Comparison of ENCODE assay signal across 12 cellular contexts in the genomic region with DNA sequence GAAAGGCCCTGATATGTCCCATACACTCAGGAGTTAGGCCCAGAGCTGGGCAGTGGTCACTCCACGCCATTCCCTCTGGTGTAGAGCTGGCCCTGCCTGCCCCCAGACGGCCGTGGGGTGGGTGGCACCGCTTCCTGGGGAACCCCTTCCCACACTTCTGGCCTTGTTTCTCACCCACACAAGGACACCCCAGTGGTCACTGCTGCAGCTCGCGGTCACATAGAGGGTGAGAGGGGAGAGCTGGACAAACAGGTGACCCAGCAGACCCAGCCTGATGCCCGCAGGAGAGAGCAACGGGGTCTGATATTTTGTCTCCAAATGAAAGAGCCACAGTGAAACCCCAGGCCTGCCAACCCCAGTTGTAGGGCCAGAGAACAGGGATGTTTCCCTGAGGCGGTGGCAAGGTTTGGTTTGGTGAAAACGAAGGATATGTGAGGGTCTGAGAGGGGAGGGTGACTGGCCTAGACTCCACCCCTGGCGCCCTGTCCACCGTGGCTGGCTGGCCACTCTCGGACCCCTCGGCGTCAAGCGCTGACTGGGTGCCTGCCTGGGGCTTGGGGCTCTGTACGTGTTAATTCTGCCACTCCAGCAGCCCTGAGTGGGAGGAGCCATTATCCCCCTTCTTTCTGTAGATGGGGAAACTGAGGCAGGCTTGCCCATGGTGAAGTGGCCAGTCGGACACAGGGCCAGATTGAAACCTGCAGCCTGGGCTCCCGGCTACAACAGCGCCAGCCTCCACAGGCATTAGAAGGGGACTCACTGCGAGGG.
DNase-seq lines count a peak whose midpoint lies in the region; ATAC-seq, FAIRE-seq and TF ChIP-seq lines count a peak whose summit lies in the region.
"Had no signal": no experiment of that assay in that cellular context is flagged by ENCODE, and none has a peak within 500 bp of the region (broad histone marks: within the 10 kb centered on the region; RNA-seq: fewer than 3 reads in every experiment).

No MANE protein-coding gene starts in this region.

- FAIRE-seq in HepG2 (lab: Jason Lieb, UNC) = no peak
- FAIRE-seq in endothelial cell of umbilical vein (lab: Jason Lieb, UNC) = no peak

- H3K79me2 ChIP-seq in HepG2 (ENCODE audit: insufficient read depth, low read length) (no peaks in the 10 kb centered on the region), endothelial cell of umbilical vein (ENCODE audit: control insufficient read depth, insufficient read depth, low read length) (peaks cover 100% of the 10 kb centered on the region)

- CTCF ChIA-PET in HepG2 (lab: Yijun Ruan, JAX; ENCODE audit: low intra/inter-chr PET ratio, low total read pairs) (no interaction called here), endothelial cell of umbilical vein (lab: Charles Lee) (no interaction called here), GM10248 (lab: Yijun Ruan, JAX) (no interaction called here)

- no peak overlapping the region for H3K4me2 ChIP-seq in HepG2 (ENCODE audit: low read depth, low read length)
- H3K4me2 ChIP-seq in endothelial cell of umbilical vein (ENCODE audit: insufficient read depth, low read length) = no peak overlapping the region

- H3K4me3 ChIP-seq in liver (ENCODE audit: low read depth in 1 of 3, low read length in 3 of 3) = no peak overlapping the region
- no peak overlapping the region for H3K4me3 ChIP-seq in HepG2 (replicated peaks in 1 of 3; ENCODE audit: insufficient read depth in 1 of 3, low read depth in 2 of 3, low read length in 3 of 3)
- no peak overlapping the region for H3K4me3 ChIP-seq in endothelial cell of umbilical vein (replicated peaks in 1 of 3; ENCODE audit: insufficient read depth in 1 of 3, low read depth in 1 of 3, low read length in 3 of 3)
- peak overlapping the region; percentile 23 to 54 for H3K4me3 ChIP-seq in muscle layer of duodenum (ENCODE audit: low read depth in 1 of 2, low read length in 2 of 2)
- peak overlapping the region in 1 of 2 donors; percentile 30 for H3K4me3 ChIP-seq in aorta (ENCODE audit: low read length in 2 of 2)

- TF ChIP-seq POLR2A in HepG2 (IDR thresholded peaks at IDR 0.05; ENCODE audit: insufficient read depth in 1 of 2, low read depth in 2 of 2, low read length in 2 of 2) = no peak
- no peak for TF ChIP-seq POLR2A in endothelial cell of umbilical vein (IDR thresholded peaks at IDR 0.05; ENCODE audit: low read depth, low read length)

- H4K20me1 ChIP-seq in HepG2 (ENCODE audit: insufficient read depth, low read length) (no peaks in the 10 kb centered on the region), endothelial cell of umbilical vein (replicated peaks; ENCODE audit: control insufficient read depth, extremely low read depth, insufficient read depth, low read length) (no peaks in the 10 kb centered on the region)

- TF ChIP-seq EP300 in HepG2 (IDR thresholded peaks at IDR 0.05; ENCODE audit: low read depth in 2 of 2, low read length in 2 of 2) (no peak), HepG2 (CRISPR knock-in tag; IDR thresholded peaks at IDR 0.05; ENCODE audit: borderline replicate concordance) (no peak)

- H3K4me1 ChIP-seq in liver (ENCODE audit: control insufficient read depth in 4 of 4, insufficient read depth in 4 of 4, low read length in 3 of 4) (peaks cover 18 to 61% (median 55%) of the 10 kb centered on the region in 4 donors), HepG2 (ENCODE audit: insufficient read depth, low read length) (peaks cover 12% of the 10 kb centered on the region), endothelial cell of umbilical vein (ENCODE audit: control insufficient read depth, extremely low read depth, insufficient read depth, low read length) (peaks cover 54% of the 10 kb centered on the region), muscle layer of duodenum (ENCODE audit: control insufficient read depth in 1 of 2, insufficient read depth in 2 of 2, low read length in 2 of 2) (peaks cover 33 to 82% of the 10 kb centered on the region in 2 donors), aorta (ENCODE audit: control insufficient read depth in 1 of 2, insufficient read depth in 2 of 2, low read length in 2 of 2) (no peaks in the 10 kb centered on the region)

- dilution Hi-C loops in endothelial cell of umbilical vein (cut with MboI; ENCODE audit: extremely low pct_ligation_motif_present, low sequenced_read_pairs) = no loop called here

- no peak for TF ChIP-seq RAD21 in liver (IDR thresholded peaks at IDR 0.05)
- no peak for TF ChIP-seq RAD21 in HepG2 (CRISPR knock-in tag; IDR thresholded peaks at IDR 0.05)

- POLR2A ChIA-PET in HepG2 (lab: Yijun Ruan, JAX) = no interaction called here
- POLR2A ChIA-PET in endothelial cell of umbilical vein (lab: Charles Lee) = no interaction called here
- POLR2A ChIA-PET in GM10248 (lab: Yijun Ruan, JAX) = no interaction called here

- H3K36me3 ChIP-seq in liver (ENCODE audit: control insufficient read depth in 4 of 4, insufficient read depth in 3 of 4, low read depth in 1 of 4, low read length in 3 of 4) = no peaks in the 10 kb centered on the region
- H3K36me3 ChIP-seq in HepG2 (replicated peaks in 1 of 2; ENCODE audit: control insufficient read depth in 1 of 2, insufficient read depth in 2 of 2, low read length in 2 of 2) = no peaks in the 10 kb centered on the region
- H3K36me3 ChIP-seq in endothelial cell of umbilical vein (ENCODE audit: control insufficient read depth in 2 of 2, extremely low read depth in 1 of 2, insufficient read depth in 2 of 2, low read length in 2 of 2) = peaks cover 8 to 12% of the 10 kb centered on the region in 2 experiments
- peaks cover 0 to 45% of the 10 kb centered on the region in 2 donors for H3K36me3 ChIP-seq in muscle layer of duodenum (ENCODE audit: control insufficient read depth in 1 of 2, insufficient read depth in 2 of 2, low read length in 2 of 2)
- no peaks in the 10 kb centered on the region for H3K36me3 ChIP-seq in aorta (ENCODE audit: control insufficient read depth in 1 of 2, insufficient read depth in 2 of 2, low read length in 1 of 2)

- H2AFZ ChIP-seq in HepG2 (ENCODE audit: low read length) = no peak overlapping the region
- no peak overlapping the region for H2AFZ ChIP-seq in endothelial cell of umbilical vein (ENCODE audit: low read depth, low read length)

- TF ChIP-seq CTCF in liver (IDR thresholded peaks at IDR 0.05; ENCODE audit: low read depth, low read length, missing input control) = no peak
- no peak for TF ChIP-seq CTCF in HepG2 (CRISPR knock-in tag; IDR thresholded peaks at IDR 0.05)
- TF ChIP-seq CTCF in endothelial cell of umbilical vein (IDR thresholded peaks at IDR 0.05; ENCODE audit: extremely low read depth in 1 of 2, insufficient read depth in 1 of 2, low read depth in 1 of 2, low read length in 2 of 2) = no peak
- no peak for TF ChIP-seq CTCF in GM10248 (IDR thresholded peaks at IDR 0.05; ENCODE audit: control extremely low read depth, extremely low read depth, low read depth, missing control alignments)

- peak overlapping the region in 1 of 2 donors; percentile 19 for H3K9ac ChIP-seq in liver (ENCODE audit: low read depth in 1 of 2, low read length in 2 of 2)
- no peak overlapping the region for H3K9ac ChIP-seq in HepG2 (ENCODE audit: insufficient read depth, low read depth, low read length)
- H3K9ac ChIP-seq in endothelial cell of umbilical vein (replicated peaks; ENCODE audit: extremely low read depth, insufficient read depth, low read length) = no peak overlapping the region

- intact Hi-C loops in HepG2 (cut with micrococcal nuclease; ENCODE audit: unreplicated experiment) = no loop called here
- intact Hi-C loops in endothelial cell of umbilical vein (cut with micrococcal nuclease) = no loop called here
- intact Hi-C loops in aorta (cut with DNase I) = loop anchor here in 1 of 2 donors (5.0 kb wide), 1 partner anchor 33 kb away; no protein-coding TSS in a partner anchor

- DNase-seq in HepG2 (ENCODE audit: low spot score) = no peak
- DNase-seq in endothelial cell of umbilical vein (ENCODE audit: low read depth, low spot score) = no peak
- peak; percentile 53 to 73 for DNase-seq in aorta
- DNase-seq in GM10248 (ENCODE audit: extremely low spot score) = no peak
- no peak for DNase-seq in GM19240 (ENCODE audit: insufficient read length, low spot score)
- DNase-seq in activated CD4-positive, alpha-beta T cell treated with anti-CD3 and anti-CD28 coated beads, Interleukin-2, amount 50 U/mL, for 4 hours = no peak
- DNase-seq: activated T-cell treated with anti-CD3 and anti-CD28 coated beads, Interleukin-2, amount 50 U/mL, for 4 hours; NCI-H2171 had no signal

- no peaks in the 10 kb centered on the region for H3K9me1 ChIP-seq in endothelial cell of umbilical vein (replicated peaks; ENCODE audit: control insufficient read depth, extremely low read depth, insufficient read depth, low read length)

- 83% methylated on average over 21 of the region's 21 CpGs for WGBS in liver
- WGBS in HepG2 (ENCODE audit: low lambda C conversion rate) = 57% methylated on average over 12 of the region's 21 CpGs
- 44 to 51% methylated on average over 21 of the region's 21 CpGs for WGBS in aorta, 2 donors

- H3K9me3 ChIP-seq in liver (ENCODE audit: control insufficient read depth in 4 of 4, low read length in 3 of 4) (no peaks in the 10 kb centered on the region), HepG2 (ENCODE audit: low read length) (no peaks in the 10 kb centered on the region), endothelial cell of umbilical vein (replicated peaks; ENCODE audit: control insufficient read depth, insufficient read depth, low read length) (no peaks in the 10 kb centered on the region), muscle layer of duodenum (ENCODE audit: control insufficient read depth in 1 of 2, low read length in 2 of 2) (no peaks in the 10 kb centered on the region), aorta (ENCODE audit: control insufficient read depth, low read length) (no peaks in the 10 kb centered on the region)

- H3K27me3 ChIP-seq in liver (ENCODE audit: control insufficient read depth in 4 of 4, insufficient read depth in 4 of 4, low read length in 3 of 4) = no peaks in the 10 kb centered on the region
- H3K27me3 ChIP-seq in HepG2 (ENCODE audit: control insufficient read depth in 1 of 2, insufficient read depth in 2 of 2, low read length in 2 of 2) = peaks cover 11 to 64% of the 10 kb centered on the region in 2 experiments
- H3K27me3 ChIP-seq in endothelial cell of umbilical vein (ENCODE audit: control insufficient read depth in 2 of 2, insufficient read depth in 2 of 2, low read length in 2 of 2) = no peaks in the 10 kb centered on the region
- no peaks in the 10 kb centered on the region for H3K27me3 ChIP-seq in muscle layer of duodenum (ENCODE audit: low read depth, low read length)
- no peaks in the 10 kb centered on the region for H3K27me3 ChIP-seq in aorta (ENCODE audit: control insufficient read depth in 1 of 2, insufficient read depth in 2 of 2, low read length in 1 of 2)

- ATAC-seq in HepG2 (no peak), aorta (ENCODE audit: low FRiP score) (no peak)
- ATAC-seq: activated T-cell treated with anti-CD3 and anti-CD28 coated beads, Interleukin-2, amount 50 U/mL, for 4 hours; naive thymus-derived CD8-positive, alpha-beta T cell; T-helper 17 cell had no signal

- in situ Hi-C loops in HepG2 (cut with HindIII; ENCODE audit: extremely low pct_ligation_motif_present, low pct_unique_long_range_greater_than_20kb) = no loop called here

- H3K27ac ChIP-seq in liver (ENCODE audit: low read depth in 1 of 2, low read length in 2 of 2) (peak overlapping the region; percentile 60 to 81), HepG2 (ENCODE audit: extremely low read length, insufficient read depth, low read length) (no peak overlapping the region), endothelial cell of umbilical vein (ENCODE audit: insufficient read depth, low read depth, low read length) (peak overlapping the region; percentile 46), muscle layer of duodenum (ENCODE audit: low read length) (peak overlapping the region; percentile 95), aorta (ENCODE audit: low read depth in 1 of 2, low read length in 2 of 2) (peak overlapping the region; percentile 80 to 90)

- no TSS peak for BruUV-seq in HepG2 (replicated peaks; lab: Mats Ljungman, UMichigan)
- BruUV-seq in endothelial cell of umbilical vein (replicated peaks; lab: Mats Ljungman, UMichigan) = no TSS peak

Comparison
In these comparisons a context has a peak if more than half of its experiments do, and no peak if none do; other contexts are left out.
1. H3K4me3 ChIP-seq: peak in muscle layer of duodenum (2 of 2); none in liver (0 of 3), HepG2 (0 of 3) and endothelial cell of umbilical vein (0 of 3).
2. DNase-seq: peak in aorta (2 of 2); none in HepG2 (single experiment), endothelial cell of umbilical vein (single experiment), GM10248 (single experiment), GM19240 (single experiment) and activated CD4-positive, alpha-beta T cell treated with anti-CD3 and anti-CD28 coated beads, Interleukin-2, amount 50 U/mL, for 4 hours (0 of 2).